Comparison of ENCODE assay signal across 8 cellular contexts in the genomic region with DNA sequence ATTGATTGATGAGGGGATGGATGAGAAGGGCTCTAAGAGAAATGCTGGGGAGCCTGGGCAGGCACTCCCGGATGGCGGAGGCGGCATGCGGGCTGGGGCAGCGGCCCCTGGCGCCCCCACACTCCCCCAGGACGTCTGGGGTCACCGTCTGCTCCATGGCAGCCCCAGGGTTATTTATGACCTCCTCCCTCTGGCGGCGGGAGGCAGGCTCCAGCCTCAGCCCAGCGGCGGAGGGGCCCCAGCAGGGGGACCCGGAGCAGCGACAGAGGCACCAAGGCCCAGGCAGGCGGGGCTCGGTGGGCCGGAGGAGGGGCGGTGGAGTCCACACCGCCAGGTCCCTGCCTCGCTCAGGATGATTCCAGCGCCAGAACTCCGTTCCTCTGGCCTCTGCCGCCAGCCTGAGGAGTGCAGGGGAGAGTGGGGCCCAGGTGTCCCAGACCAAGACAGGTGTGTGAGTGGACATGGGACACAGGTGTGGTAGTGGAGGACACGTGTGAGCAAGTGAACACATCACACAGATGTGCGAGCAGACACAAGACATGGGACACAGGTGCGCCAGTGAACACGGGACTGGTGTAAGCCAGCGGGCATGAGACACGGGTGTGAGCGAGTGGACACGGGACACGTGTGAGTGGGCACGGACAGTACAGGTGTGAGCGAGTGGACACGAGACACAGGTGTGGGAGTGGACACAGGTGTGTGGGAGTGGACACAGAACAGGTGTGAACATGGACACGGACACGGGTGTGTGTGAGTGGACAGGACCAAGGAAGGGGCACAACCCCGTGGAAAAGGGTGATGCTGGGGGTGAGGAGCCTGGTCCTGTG. TPM values are rescaled to one million over a fixed set of nuclear protein-coding genes. Genes with fewer than 3 reads are reported as not detected.
DNase-seq lines count a peak whose midpoint lies in the region; ATAC-seq and TF ChIP-seq lines count a peak whose summit lies in the region.

No MANE protein-coding gene starts in this region.

- H3K27ac ChIP-seq in Panc1 (ENCODE audit: low read length): peak overlapping the region; percentile 86
- no peak overlapping the region for H3K27ac ChIP-seq in substantia nigra (ENCODE audit: low read depth, low read length, poor library complexity, severe bottlenecking)

- POLR2A ChIA-PET in Panc1 (lab: Charles Lee): no interaction called here

- no peaks in the 10 kb centered on the region for H3K27me3 ChIP-seq in Panc1 (ENCODE audit: control insufficient read depth, insufficient read depth, low read length)

- peak; percentile 49 for TF ChIP-seq CTCF in Panc1 (IDR thresholded peaks at IDR 0.05)

- H3K4me3 ChIP-seq in Jurkat, Clone E6-1 (ENCODE audit: low read length): peak overlapping the region; percentile 25
- H3K4me3 ChIP-seq in Panc1 (ENCODE audit: low read depth in 2 of 2, low read length in 2 of 2): peak overlapping the region in 1 of 2 experiments; percentile 24; a peak in 1 of 4 replicates

- in situ Hi-C loops in Panc1 (cut with HindIII; ENCODE audit: low pct_unique_long_range_greater_than_20kb, low sequenced_read_pairs) (no loop called here), G401 (cut with HindIII; ENCODE audit: low sequenced_read_pairs) (no loop called here)

- ATAC-seq in Panc1: peak; percentile 57
- no peak for ATAC-seq in GM18502 (IDR thresholded peaks at IDR 0.05; ENCODE audit: poor library complexity, unreplicated experiment)

- H3K4me1 ChIP-seq in Panc1 (ENCODE audit: control insufficient read depth, insufficient read depth, low read length): peaks cover 72% of the 10 kb centered on the region

- no peaks in the 10 kb centered on the region for H3K36me3 ChIP-seq in Panc1 (ENCODE audit: control insufficient read depth, insufficient read depth, low read length)

- intact Hi-C loops in Panc1 (cut with micrococcal nuclease; ENCODE audit: unreplicated experiment): no loop called here

- BruUV-seq in Panc1 (replicated peaks; lab: Mats Ljungman, UMichigan): no TSS peak

- CTCF ChIA-PET in Panc1 (lab: Charles Lee): no interaction called here

- DNase-seq in DMS79 treated with DMSO at 0.1 percent for 48 hours (lab: John Stamatoyannopoulos, UW) (peak; percentile 69), Panc1 (ENCODE audit: low read depth, low spot score) (no peak), cerebellum (ENCODE audit: low spot score) (peak; percentile 54), left kidney (ENCODE audit: low read depth, low spot score) (peak; percentile 97), substantia nigra (lab: John Stamatoyannopoulos, UW) (peak in 38 of 49 donors; percentile 6 to 72 (median 43)), G401 (ENCODE audit: low spot score) (no peak)
- peak; percentile 55 for DNase-seq in Jurkat, Clone E6-1 (ENCODE audit: low read depth, low spot score)

- no peaks in the 10 kb centered on the region for H3K9me3 ChIP-seq in Panc1 (ENCODE audit: control insufficient read depth, insufficient read depth, low read depth, low read length)

RNA-seq across cellular contexts. Expression of a gene that starts 2.5 kb away (rescaled TPM):
- polyA plus RNA-seq in Jurkat, Clone E6-1 (2012; ENCODE audit: insufficient read depth, insufficient read length): not detected
- total RNA-seq in Panc1 (2021; ENCODE audit: unreplicated experiment) (51.8 TPM), cerebellum (2.4 TPM)
- polyA plus RNA-seq in Panc1 (2012; ENCODE audit: insufficient read length): 50.7 TPM
- 398 and 434 TPM in 2 replicates for total RNA-seq in G401 (2014; rRNA removed; shearing (Covaris generic))

RNA-seq across cellular contexts. Expression of a gene that starts 37.8 kb away (rescaled TPM):
- 80.6 TPM for polyA plus RNA-seq in Jurkat, Clone E6-1 (2012; ENCODE audit: insufficient read depth, insufficient read length)
- 193 TPM for total RNA-seq in Panc1 (2021; ENCODE audit: unreplicated experiment)
- 179 TPM for polyA plus RNA-seq in Panc1 (2012; ENCODE audit: insufficient read length)
- 30.2 TPM for total RNA-seq in cerebellum
- total RNA-seq in G401 (2014; rRNA removed; shearing (Covaris generic)): 193 and 221 TPM in 2 replicates

RNA-seq across cellular contexts. Expression of a gene that starts 39.2 kb away (rescaled TPM):
- 59.3 TPM for polyA plus RNA-seq in Jurkat, Clone E6-1 (2012; ENCODE audit: insufficient read depth, insufficient read length)
- total RNA-seq in Panc1 (2021; ENCODE audit: unreplicated experiment) (58.8 TPM), cerebellum (7.3 TPM)
- polyA plus RNA-seq in Panc1 (2012; ENCODE audit: insufficient read length): 82.0 TPM
- total RNA-seq in G401 (2014; rRNA removed; shearing (Covaris generic)): 23.3 and 25.4 TPM in 2 replicates

RNA-seq across cellular contexts. Expression of a gene that starts 45.1 kb away (rescaled TPM):
- polyA plus RNA-seq in Jurkat, Clone E6-1 (2012; ENCODE audit: insufficient read depth, insufficient read length): not detected
- total RNA-seq in Panc1 (2021; ENCODE audit: unreplicated experiment) (9.8 TPM), cerebellum (not detected)
- 12.0 TPM for polyA plus RNA-seq in Panc1 (2012; ENCODE audit: insufficient read length)
- total RNA-seq in G401 (2014; rRNA removed; shearing (Covaris generic)): 4.3 and 5.5 TPM in 2 replicates

Comparison
In these comparisons a context has a peak if more than half of its experiments do, and no peak if none do; other contexts are left out.
1. DNase-seq: peak in DMS79 treated with DMSO at 0.1 percent for 48 hours (single experiment), Jurkat, Clone E6-1 (single experiment), cerebellum (single experiment), left kidney (single experiment) and substantia nigra (38 of 49); none in Panc1 (single experiment) and G401 (single experiment).
2. RNA of a gene that starts 2.5 kb away (total RNA-seq): 398 to 434 TPM in G401 and 51.8 TPM in Panc1 (single experiment); 2.4 TPM in cerebellum (single experiment); every median in the first group is over 10 times any median in the second.